8 cellular contexts compared by ENCODE assay signal in the genomic region with DNA sequence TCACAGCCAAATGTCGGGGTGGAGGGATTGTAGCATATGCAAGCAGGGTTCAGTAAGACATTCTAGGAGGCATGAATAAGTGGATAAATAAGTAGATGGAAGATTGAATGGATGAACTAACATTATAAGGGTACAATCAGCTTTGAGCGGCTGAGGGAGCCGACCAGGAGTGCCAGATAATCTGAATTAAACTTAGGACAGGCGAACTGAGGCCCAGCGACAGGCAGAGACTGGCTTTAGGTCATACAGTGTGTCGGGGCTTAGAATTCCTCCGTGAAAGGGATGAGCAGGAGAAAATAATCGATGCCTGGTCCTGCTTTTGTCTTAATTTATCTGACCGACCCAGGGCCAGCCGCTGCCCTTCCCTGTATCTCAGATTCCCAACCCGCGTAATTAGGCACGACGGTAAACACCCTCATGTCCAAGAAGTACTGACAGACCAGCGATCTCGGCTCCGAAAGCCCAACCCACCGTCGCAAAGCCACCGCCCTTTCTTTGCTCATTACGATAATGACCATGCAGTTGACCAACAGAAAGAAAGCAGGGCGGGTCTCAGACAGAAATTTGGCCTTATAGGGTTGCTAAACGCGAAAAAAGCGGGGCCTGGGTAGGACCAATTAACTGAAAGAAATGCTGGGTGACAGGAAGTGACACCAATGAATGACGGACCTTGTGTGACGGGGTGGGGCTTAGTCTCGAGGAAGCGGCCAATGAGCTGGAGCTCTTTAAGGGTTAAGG. TPM values are rescaled to one million over a fixed set of nuclear protein-coding genes. Genes with fewer than 3 reads are reported as not detected.
DNase-seq lines count a peak whose midpoint lies in the region; ATAC-seq and TF ChIP-seq lines count a peak whose summit lies in the region.

No MANE protein-coding gene starts in this region.

- H3K9me3 Mint-ChIP-seq in activated naive CD8-positive, alpha-beta T cell treated with anti-CD3 and anti-CD28 coated beads, Interleukin-2, amount 50 U/mL, for 24 hours, result no peaks in the 10 kb centered on the region

- no peak for TF ChIP-seq CTCF in GM10266 (IDR thresholded peaks at IDR 0.05; ENCODE audit: control insufficient read depth, insufficient read depth, low read depth, missing control alignments)
- TF ChIP-seq CTCF in NB4 (IDR thresholded peaks at IDR 0.05; ENCODE audit: low read depth, low read length), result no peak
- TF ChIP-seq CTCF in ovary (IDR thresholded peaks at IDR 0.05), result no peak
- no peak for TF ChIP-seq CTCF in tibial artery (IDR thresholded peaks at IDR 0.05)

- peaks cover 7% of the 10 kb centered on the region for H3K36me3 Mint-ChIP-seq in activated naive CD8-positive, alpha-beta T cell treated with anti-CD3 and anti-CD28 coated beads, Interleukin-2, amount 50 U/mL, for 24 hours (ENCODE audit: low read depth)

- peak overlapping the region; percentile 80 to 98 for H3K27ac ChIP-seq in ovary
- peak overlapping the region; percentile 90 to 94 for H3K27ac ChIP-seq in tibial artery

- WGBS in ovary, 3 donors, result 0 to 2% (median 0%) methylated on average over 29 of the region's 29 CpGs

- ATAC-seq in HG02571 (IDR thresholded peaks at IDR 0.05; ENCODE audit: unreplicated experiment), result peak; percentile 89
- peak; percentile 91 for ATAC-seq in activated naive CD8-positive, alpha-beta T cell treated with anti-CD3 and anti-CD28 coated beads, Interleukin-2, amount 50 U/mL, for 24 hours
- ATAC-seq in Right ventricle myocardium superior (ENCODE audit: poor library complexity), result peak; percentile 97

- H3K27ac Mint-ChIP-seq in activated naive CD8-positive, alpha-beta T cell treated with anti-CD3 and anti-CD28 coated beads, Interleukin-2, amount 50 U/mL, for 24 hours, result peak overlapping the region; percentile 99

- intact Hi-C loops in Right ventricle myocardium superior (cut with DNase I) (no loop called here), ovary (cut with DNase I) (no loop called here), tibial artery (cut with DNase I; ENCODE audit: low total_unique reads) (no loop called here)

- H3K36me3 ChIP-seq in ovary (no peaks in the 10 kb centered on the region), tibial artery (peaks cover 0 to 24% (median 6%) of the 10 kb centered on the region in 3 donors)

- no peaks in the 10 kb centered on the region for H3K9me3 ChIP-seq in ovary
- H3K9me3 ChIP-seq in tibial artery, result no peaks in the 10 kb centered on the region

- peak overlapping the region; percentile 81 for H3K4me3 ChIP-seq in NB4 (ENCODE audit: low read depth, low read length)
- H3K4me3 ChIP-seq in ovary, result peak overlapping the region; percentile 75
- peak overlapping the region; percentile 58 to 66 for H3K4me3 ChIP-seq in tibial artery

- peak overlapping the region; percentile 95 for H3K4me3 Mint-ChIP-seq in activated naive CD8-positive, alpha-beta T cell treated with anti-CD3 and anti-CD28 coated beads, Interleukin-2, amount 50 U/mL, for 24 hours

- peaks cover 20% of the 10 kb centered on the region for H3K4me1 Mint-ChIP-seq in activated naive CD8-positive, alpha-beta T cell treated with anti-CD3 and anti-CD28 coated beads, Interleukin-2, amount 50 U/mL, for 24 hours

- TF ChIP-seq POLR2A in NB4 (IDR thresholded peaks at IDR 0.05; ENCODE audit: extremely low read depth, insufficient read length) (peak; percentile 94), ovary (IDR thresholded peaks at IDR 0.05) (peak; percentile 97)

- peak; percentile 82 for DNase-seq in GM10266 (ENCODE audit: extremely low spot score)
- DNase-seq in NB4 (ENCODE audit: low read depth), result peak; percentile 99
- peak; percentile 100 for DNase-seq in SK-N-DZ (ENCODE audit: low spot score)
- peak; percentile 84 for DNase-seq in activated naive CD8-positive, alpha-beta T cell treated with anti-CD3 and anti-CD28 coated beads, Interleukin-2, amount 50 U/mL, for 24 hours
- peak; percentile 94 for DNase-seq in Right ventricle myocardium superior
- DNase-seq in ovary, result peak; percentile 87 to 96 (median 92)
- peak; percentile 98 for DNase-seq in tibial artery

- peak; percentile 14 for TF ChIP-seq EP300 in ovary (IDR thresholded peaks at IDR 0.05)

- peaks cover 2% of the 10 kb centered on the region for H3K4me1 ChIP-seq in ovary (ENCODE audit: insufficient read depth)
- H3K4me1 ChIP-seq in tibial artery, result peaks cover 0 to 15% (median 7%) of the 10 kb centered on the region in 4 donors

- H3K27me3 Mint-ChIP-seq in activated naive CD8-positive, alpha-beta T cell treated with anti-CD3 and anti-CD28 coated beads, Interleukin-2, amount 50 U/mL, for 24 hours, result no peaks in the 10 kb centered on the region

- H3K27me3 ChIP-seq in ovary (no peaks in the 10 kb centered on the region), tibial artery (peaks cover 0 to 2% of the 10 kb centered on the region in 2 donors)

RNA-seq across cellular contexts. Expression of gene ANAPC15, which starts 0.5 kb away (rescaled TPM):
- 67.5 and 75.5 TPM in 2 replicates for polyA plus RNA-seq in SK-N-DZ (2014; cell fraction: cytosol; rRNA removed)
- polyA plus RNA-seq in SK-N-DZ (2014; cell fraction: nucleus; rRNA removed), result 33.2 and 41.3 TPM in 2 replicates
- 43.5 TPM for total RNA-seq in Right ventricle myocardium superior
- total RNA-seq in ovary, result 10 to 100 TPM; 11.1 to 28.4 (median 20.8) TPM
- polyA plus RNA-seq in ovary, result 10 to 100 TPM; 30.5 to 44.4 TPM

RNA-seq across cellular contexts. Expression of gene TOMT, which starts 6.2 kb away (rescaled TPM):
- polyA plus RNA-seq in SK-N-DZ (2014; cell fraction: cytosol; rRNA removed), result 0.18 TPM in 1 of 2 replicates, not detected in the other
- 0.47 TPM in 1 of 2 replicates, not detected in the other for polyA plus RNA-seq in SK-N-DZ (2014; cell fraction: nucleus; rRNA removed)
- total RNA-seq in Right ventricle myocardium superior (not detected), ovary (not detected)
- polyA plus RNA-seq in ovary, result not detected

RNA-seq across cellular contexts. Expression of gene LAMTOR1, which starts 8.9 kb away (rescaled TPM):
- polyA plus RNA-seq in SK-N-DZ (2014; cell fraction: cytosol; rRNA removed), result 76.1 and 80.5 TPM in 2 replicates
- polyA plus RNA-seq in SK-N-DZ (2014; cell fraction: nucleus; rRNA removed), result 28.6 and 49.4 TPM in 2 replicates
- total RNA-seq in Right ventricle myocardium superior (72.8 TPM), ovary (10 to 100 TPM; 64.0 to 99.7 (median 71.0) TPM)
- 100 to 1,000 TPM; 110 to 118 TPM for polyA plus RNA-seq in ovary

RNA-seq across cellular contexts. Expression of gene FOLR3, which starts 23.6 kb away (rescaled TPM):
- not detected in 2 replicates for polyA plus RNA-seq in SK-N-DZ (2014; cell fraction: cytosol; rRNA removed)
- not detected in 2 replicates for polyA plus RNA-seq in SK-N-DZ (2014; cell fraction: nucleus; rRNA removed)
- total RNA-seq in Right ventricle myocardium superior (1.8 TPM), ovary (not detected)
- polyA plus RNA-seq in ovary, result not detected

RNA-seq across cellular contexts. Expression of gene LRRC51, which starts 31.3 kb away (rescaled TPM):
- polyA plus RNA-seq in SK-N-DZ (2014; cell fraction: cytosol; rRNA removed), result 15.5 and 17.4 TPM in 2 replicates
- 11.1 and 12.0 TPM in 2 replicates for polyA plus RNA-seq in SK-N-DZ (2014; cell fraction: nucleus; rRNA removed)
- 6.4 TPM for total RNA-seq in Right ventricle myocardium superior
- 10 to 100 TPM in 3 of 7 donors, 1 to 10 TPM in 4; 7.2 to 21.0 (median 9.5) TPM for total RNA-seq in ovary
- 10 to 100 TPM in 1 of 2 donors, 1 to 10 TPM in 1; 9.6 to 20.9 TPM for polyA plus RNA-seq in ovary

Comparison
In these comparisons a context has a peak if more than half of its experiments do, and no peak if none do; other contexts are left out.
1. Peak in every context shown above with its lines: DNase-seq, ATAC-seq, H3K4me3 ChIP-seq and H3K27ac ChIP-seq.